Comparison of ENCODE assay signal across 8 cellular contexts in the genomic region with DNA sequence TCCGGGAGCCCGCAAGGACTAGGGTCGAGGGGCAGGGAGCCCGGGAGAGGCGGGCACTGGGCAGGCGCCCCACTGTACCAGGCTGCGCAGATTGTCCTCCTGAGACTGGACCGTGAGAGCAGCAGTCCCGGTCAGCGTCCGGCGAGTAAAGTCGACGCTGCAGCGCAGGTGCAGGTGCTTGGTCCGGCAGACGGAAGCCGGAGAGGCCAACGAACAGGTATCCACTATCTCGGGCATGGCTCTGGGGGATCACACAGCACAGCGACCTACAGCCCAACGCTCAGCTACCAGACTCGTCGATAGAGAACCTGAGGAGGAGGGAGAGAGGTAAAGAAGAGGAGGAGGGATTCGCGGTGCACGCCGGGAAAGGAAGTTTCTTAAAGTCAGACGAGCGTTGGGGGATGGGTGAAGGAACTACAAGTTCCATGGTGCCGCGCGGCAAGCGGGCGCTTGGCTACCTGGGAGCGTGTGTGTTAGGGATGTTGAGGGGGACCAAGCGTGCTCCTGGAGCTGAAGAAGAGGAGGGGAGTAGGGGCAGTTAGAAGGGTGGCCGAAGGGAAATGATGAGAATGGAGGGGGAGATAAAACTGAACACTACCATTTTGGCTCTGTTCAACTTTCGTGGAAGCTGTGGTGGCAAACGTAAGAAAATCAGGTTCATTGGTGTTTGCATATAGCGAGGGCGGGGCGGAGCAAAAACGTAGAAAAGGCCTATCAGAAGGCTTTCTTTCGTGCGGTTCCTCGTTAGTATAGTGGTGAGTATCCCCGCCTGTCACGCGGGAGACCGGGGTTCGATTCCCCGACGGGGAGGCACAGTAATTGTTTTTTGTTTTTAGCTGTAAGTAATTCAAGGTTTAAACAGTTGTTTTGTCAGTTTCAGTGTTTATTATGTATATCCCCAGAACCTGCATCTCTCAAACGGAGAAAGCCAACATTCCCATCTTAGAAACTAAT. TPM values are rescaled to one million over a fixed set of nuclear protein-coding genes. Genes with fewer than 3 reads are reported as not detected.
DNase-seq lines count a peak whose midpoint lies in the region; ATAC-seq and TF ChIP-seq lines count a peak whose summit lies in the region.

A gene (minus strand): TSS at position 305 of the 954 bp plus-strand sequence. CDS start 68 bp downstream, at position 237.

- peaks cover 42% of the 10 kb centered on the region for H3K79me2 ChIP-seq in GM23338 (replicated peaks; ENCODE audit: insufficient read depth)
- H3K79me2 ChIP-seq in fibroblast of lung (ENCODE audit: control insufficient read depth, insufficient read depth, low read length), result no peaks in the 10 kb centered on the region

- H3K4me3 ChIP-seq in GM23338 (peak within 1 kb of the TSS; percentile 90), fibroblast of lung (replicated peaks in 1 of 4; ENCODE audit: control extremely low read depth in 1 of 4, insufficient read depth in 1 of 4, low read depth in 3 of 4, low read length in 4 of 4) (peak within 1 kb of the TSS; percentile 88 to 98 (median 94))

- H3K36me3 ChIP-seq in GM23338 (ENCODE audit: insufficient read depth) (no peaks in the 10 kb centered on the region), fibroblast of lung (ENCODE audit: control insufficient read depth, insufficient read depth, low read length) (no peaks in the 10 kb centered on the region)

- TF ChIP-seq CTCF in GM23338 (conservative IDR thresholded peaks at IDR 0.05; ENCODE audit: low read depth in 2 of 2) (no peak), fibroblast of lung (conservative IDR thresholded peaks at IDR 0.05 in 1 of 2, IDR thresholded peaks at IDR 0.05 in 1 of 2; ENCODE audit: low read depth in 1 of 2, low read length in 2 of 2) (no peak)

- peak within 1 kb of the TSS; percentile 5 for H2AFZ ChIP-seq in GM23338
- H2AFZ ChIP-seq in fibroblast of lung (ENCODE audit: low read length), result peak within 1 kb of the TSS; percentile 100

- no peaks in the 10 kb centered on the region for H3K9me3 Mint-ChIP-seq in GM23338
- H3K9me3 Mint-ChIP-seq in naive B cell, result no peaks in the 10 kb centered on the region
- no peaks in the 10 kb centered on the region for H3K9me3 Mint-ChIP-seq in stimulated activated memory B cell treated with anti-CD40 and anti-IgM and Interleukin-4, amounts not matched to agents 10 μg/mL and 1 μg/mL and 100 μg/mL, for 72 hours

- H3K4me3 Mint-ChIP-seq in GM23338 (no peak within 1 kb of the TSS), naive B cell (no peak within 1 kb of the TSS)
- H3K4me3 Mint-ChIP-seq in stimulated activated memory B cell treated with anti-CD40 and anti-IgM and Interleukin-4, amounts not matched to agents 10 μg/mL and 1 μg/mL and 100 μg/mL, for 72 hours, result no peak within 1 kb of the TSS

- no peaks in the 10 kb centered on the region for H3F3A ChIP-seq in GM23338 (replicated peaks; ENCODE audit: low read depth)

- no peak within 1 kb of the TSS for H3K27ac ChIP-seq in GM23338 (ENCODE audit: low read depth)
- H3K27ac ChIP-seq in fibroblast of lung (ENCODE audit: insufficient read depth, low read length), result peak within 1 kb of the TSS; percentile 29

- DNase-seq in Daoy (ENCODE audit: low read depth) (peak; percentile 99), GM23338 (ENCODE audit: low spot score) (peak; percentile 100), Kasumi-1 (lab: John Stamatoyannopoulos, UW) (peak; percentile 99 to 100), RKO (ENCODE audit: low spot score) (peak; percentile 99), activated T-helper 1 cell treated with Interleukin-2 at 50 U/mL for 16 hours (ENCODE audit: low read depth) (peak; percentile 91), fibroblast of lung (ENCODE audit: low read depth in 2 of 2) (peak; percentile 96 to 99), naive B cell (peak; percentile 96)

- H3K4me1 Mint-ChIP-seq in GM23338 (peaks cover 2% of the 10 kb centered on the region; the same call in 1 of the 3 replicates), naive B cell (peaks cover 14 to 27% (median 17%) of the 10 kb centered on the region in 3 donors)
- H3K4me1 Mint-ChIP-seq in stimulated activated memory B cell treated with anti-CD40 and anti-IgM and Interleukin-4, amounts not matched to agents 10 μg/mL and 1 μg/mL and 100 μg/mL, for 72 hours, result peaks cover 11% of the 10 kb centered on the region

- no peak within 1 kb of the TSS for H3K27ac Mint-ChIP-seq in GM23338
- H3K27ac Mint-ChIP-seq in naive B cell, result no peak within 1 kb of the TSS
- H3K27ac Mint-ChIP-seq in stimulated activated memory B cell treated with anti-CD40 and anti-IgM and Interleukin-4, amounts not matched to agents 10 μg/mL and 1 μg/mL and 100 μg/mL, for 72 hours, result no peak within 1 kb of the TSS

- H3K9ac ChIP-seq in fibroblast of lung (ENCODE audit: insufficient read depth, low read length), result peak within 1 kb of the TSS; percentile 60

- H3K4me2 ChIP-seq in GM23338 (peak within 1 kb of the TSS; percentile 84), fibroblast of lung (ENCODE audit: extremely low read depth, insufficient read depth, low read length) (peak within 1 kb of the TSS; percentile 89)

- no peaks in the 10 kb centered on the region for H3K9me3 ChIP-seq in fibroblast of lung (ENCODE audit: control insufficient read depth, insufficient read depth, low read depth, low read length)

- H3K27me3 Mint-ChIP-seq in GM23338 (ENCODE audit: insufficient read depth, low read depth, poor library complexity) (no peaks in the 10 kb centered on the region), naive B cell (no peaks in the 10 kb centered on the region)
- no peaks in the 10 kb centered on the region for H3K27me3 Mint-ChIP-seq in stimulated activated memory B cell treated with anti-CD40 and anti-IgM and Interleukin-4, amounts not matched to agents 10 μg/mL and 1 μg/mL and 100 μg/mL, for 72 hours

- no peaks in the 10 kb centered on the region for H4K20me1 ChIP-seq in GM23338 (replicated peaks; ENCODE audit: insufficient read depth)
- no peaks in the 10 kb centered on the region for H4K20me1 ChIP-seq in fibroblast of lung (ENCODE audit: control insufficient read depth, extremely low read depth, insufficient read depth, low read length)

- H3K4me1 ChIP-seq in GM23338 (ENCODE audit: insufficient read depth) (peaks cover 10% of the 10 kb centered on the region), fibroblast of lung (ENCODE audit: control insufficient read depth, extremely low read depth, insufficient read depth, low read length) (peaks cover 3% of the 10 kb centered on the region)

- no peaks in the 10 kb centered on the region for H3K36me3 Mint-ChIP-seq in GM23338 (ENCODE audit: low read depth)
- H3K36me3 Mint-ChIP-seq in naive B cell, result peaks cover 3 to 5% of the 10 kb centered on the region in 2 donors
- H3K36me3 Mint-ChIP-seq in stimulated activated memory B cell treated with anti-CD40 and anti-IgM and Interleukin-4, amounts not matched to agents 10 μg/mL and 1 μg/mL and 100 μg/mL, for 72 hours, result peaks cover under 1% of the 10 kb centered on the region

- H3K9me2 ChIP-seq in GM23338 (ENCODE audit: insufficient read depth), result no peaks in the 10 kb centered on the region

- peak; percentile 94 for ATAC-seq in GM23338
- ATAC-seq in naive B cell (ENCODE audit: low read depth in 2 of 2), result peak; percentile 88 to 89
- peak; percentile 95 for ATAC-seq in stimulated activated memory B cell treated with anti-CD40 and anti-IgM and Interleukin-4, amounts not matched to agents 10 μg/mL and 1 μg/mL and 100 μg/mL, for 72 hours

- H3K27me3 ChIP-seq in GM23338 (ENCODE audit: insufficient read depth) (no peaks in the 10 kb centered on the region), fibroblast of lung (ENCODE audit: control insufficient read depth, insufficient read depth, low read length) (no peaks in the 10 kb centered on the region)

TF ChIP-seq in GM23338, 12 proteins besides CTCF, POLR2A, EP300 and RAD21 (continues in another document):
- peak; percentile 62 for TF ChIP-seq CREB1 (CRISPR knock-in tag; IDR thresholded peaks at IDR 0.05; ENCODE audit: low read depth)
- peak; percentile 99 for TF ChIP-seq POLR2AphosphoS5 (IDR thresholded peaks at IDR 0.05; ENCODE audit: low read depth)
- TF ChIP-seq JUNB (IDR thresholded peaks at IDR 0.05; ENCODE audit: unreplicated experiment), result no peak
- no peak for TF ChIP-seq STAT1 (IDR thresholded peaks at IDR 0.05; ENCODE audit: unreplicated experiment)
- no peak for TF ChIP-seq EZH2phosphoT487 (IDR thresholded peaks at IDR 0.05; ENCODE audit: unreplicated experiment)
- no peak for TF ChIP-seq EZH2 (IDR thresholded peaks at IDR 0.05; ENCODE audit: low read depth, unreplicated experiment)
- no peak for TF ChIP-seq ZNF331 (CRISPR knock-in tag; IDR thresholded peaks at IDR 0.05; ENCODE audit: low read depth)

RNA-seq across cellular contexts. Expression of the gene that starts here (rescaled TPM):
- total RNA-seq in Daoy (2014; rRNA removed; shearing (Covaris generic)), result 73.2 and 73.3 TPM in 2 replicates
- 173 and 189 TPM in 2 replicates for total RNA-seq in GM23338 (2014; rRNA removed; shearing (Covaris generic))
- polyA plus RNA-seq in GM23338 (2016; fragmentation: Nextera tagmentation; extraction: Ambion mirVana), result 74.1 and 84.4 TPM in 2 replicates
- total RNA-seq in fibroblast of lung, result 87.6 and 100 TPM in 2 replicates
- polyA plus RNA-seq in fibroblast of lung, result 67.8 and 81.1 TPM in 2 replicates
- 50.9 and 52.4 TPM in 2 replicates for polyA plus RNA-seq in fibroblast of lung (2012)
- polyA minus RNA-seq in fibroblast of lung (ENCODE audit: low replicate concordance), result 12.2 and 26.8 TPM in 2 replicates
- 100 to 1,000 TPM; 203 to 338 (median 258) TPM for polyA plus RNA-seq in naive B cell (ENCODE audit: low read depth in 6 of 6)
